In genomic region chr4:36624030-36624429, GRCh38 we compare ENCODE assay signal across 19 cellular contexts.
DNase-seq lines count a peak whose midpoint lies in the region; ATAC-seq, FAIRE-seq and TF ChIP-seq lines count a peak whose summit lies in the region.
"Had no signal": no experiment of that assay in that cellular context is flagged by ENCODE, and none has a peak within 500 bp of the region (broad histone marks: within the 10 kb centered on the region; RNA-seq: fewer than 3 reads in every experiment).

No MANE protein-coding gene starts in this region.

- H3K27ac ChIP-seq in MM.1S (ENCODE audit: low read length) (no peak overlapping the region), foreskin keratinocyte (no peak overlapping the region), esophagus muscularis mucosa (replicated peaks in 1 of 4) (no peak overlapping the region)
- H3K27ac ChIP-seq: 22Rv1; BLaER1 treated with 17β-estradiol and CSF1 and Interleukin-3, amounts not matched to agents 10 nM and 100 nM; C4-2B had no signal

- H3K36me3 ChIP-seq in MM.1S (replicated peaks; ENCODE audit: insufficient read depth, low read length) (no peaks in the 10 kb centered on the region), esophagus muscularis mucosa (no peaks in the 10 kb centered on the region)
- H3K36me3 ChIP-seq: BLaER1 treated with 17β-estradiol and CSF1 and Interleukin-3, amounts not matched to agents 10 nM and 100 nM had no signal

- TF ChIP-seq EP300 in esophagus muscularis mucosa (IDR thresholded peaks at IDR 0.05) = no peak

- H3K4me3 ChIP-seq in MM.1S (ENCODE audit: low read length) (no peak overlapping the region), esophagus muscularis mucosa (no peak overlapping the region)
- H3K4me3 ChIP-seq: BLaER1 treated with 17β-estradiol and CSF1 and Interleukin-3, amounts not matched to agents 10 nM and 100 nM had no signal

- H3K4me2 ChIP-seq in MM.1S (ENCODE audit: low read depth, low read length) = no peak overlapping the region
- H3K4me2 ChIP-seq: BLaER1 treated with 17β-estradiol and CSF1 and Interleukin-3, amounts not matched to agents 10 nM and 100 nM had no signal

- no peaks in the 10 kb centered on the region for H3K4me1 ChIP-seq in MM.1S (ENCODE audit: low read length)
- no peaks in the 10 kb centered on the region for H3K4me1 ChIP-seq in foreskin keratinocyte
- H3K4me1 ChIP-seq in esophagus muscularis mucosa = no peaks in the 10 kb centered on the region
- H3K4me1 ChIP-seq: BLaER1 treated with 17β-estradiol and CSF1 and Interleukin-3, amounts not matched to agents 10 nM and 100 nM had no signal

- H3F3A ChIP-seq in MM.1S (ENCODE audit: insufficient read depth, low read length) = no peaks in the 10 kb centered on the region

- H3K27me3 ChIP-seq in MM.1S (replicated peaks; ENCODE audit: insufficient read depth, low read length) (no peaks in the 10 kb centered on the region), foreskin keratinocyte (no peaks in the 10 kb centered on the region), esophagus muscularis mucosa (no peaks in the 10 kb centered on the region)
- H3K27me3 ChIP-seq: BLaER1 treated with 17β-estradiol and CSF1 and Interleukin-3, amounts not matched to agents 10 nM and 100 nM had no signal

- no peak overlapping the region for H2AFZ ChIP-seq in MM.1S (ENCODE audit: low read length)

- FAIRE-seq in A204.1 (lab: Jason Lieb, UNC) = peak; percentile 41
- FAIRE-seq: GM12891 had no signal

- no peaks in the 10 kb centered on the region for H3K9me2 ChIP-seq in MM.1S (replicated peaks; ENCODE audit: insufficient read depth, low read length)

- no peak for TF ChIP-seq POLR2A in esophagus muscularis mucosa (IDR thresholded peaks at IDR 0.05; ENCODE audit: low read depth)

- DNase-seq in MM.1S (peak; percentile 18), foreskin keratinocyte (no peak), esophagus muscularis mucosa (ENCODE audit: extremely low spot score) (no peak)
- DNase-seq: ACHN; CD4-positive, alpha-beta T cell; CD8-positive, alpha-beta T cell; DMS 273 treated with DMSO at 0.1 percent for 48 hours; DMS153; DMS53; DMS79; DND-41; EL; GF-D8 had no signal

- H3K9ac ChIP-seq in MM.1S (ENCODE audit: low read length) = no peak overlapping the region
- H3K9ac ChIP-seq: BLaER1 treated with 17β-estradiol and CSF1 and Interleukin-3, amounts not matched to agents 10 nM and 100 nM had no signal

- ATAC-seq in GM18867 (IDR thresholded peaks at IDR 0.05; ENCODE audit: unreplicated experiment) (peak; percentile 57), foreskin keratinocyte (no peak)
- ATAC-seq: CD8-positive, alpha-beta T cell had no signal

- no peaks in the 10 kb centered on the region for H4K20me1 ChIP-seq in MM.1S (ENCODE audit: insufficient read depth, low read length)
- H4K20me1 ChIP-seq: BLaER1 treated with 17β-estradiol and CSF1 and Interleukin-3, amounts not matched to agents 10 nM and 100 nM had no signal

- TF ChIP-seq CTCF in MM.1S (IDR thresholded peaks at IDR 0.05; ENCODE audit: low read length) = no peak
- TF ChIP-seq CTCF in foreskin keratinocyte (conservative IDR thresholded peaks at IDR 0.05) = no peak
- no peak for TF ChIP-seq CTCF in esophagus muscularis mucosa (IDR thresholded peaks at IDR 0.05)

- intact Hi-C loops in esophagus muscularis mucosa (cut with DNase I) = no loop called here

- no peaks in the 10 kb centered on the region for H3K79me2 ChIP-seq in MM.1S (ENCODE audit: low read length)

- H3K9me3 ChIP-seq in MM.1S (replicated peaks; ENCODE audit: insufficient read depth, low read length) (no peaks in the 10 kb centered on the region), esophagus muscularis mucosa (no peaks in the 10 kb centered on the region)
